In the genomic region with DNA sequence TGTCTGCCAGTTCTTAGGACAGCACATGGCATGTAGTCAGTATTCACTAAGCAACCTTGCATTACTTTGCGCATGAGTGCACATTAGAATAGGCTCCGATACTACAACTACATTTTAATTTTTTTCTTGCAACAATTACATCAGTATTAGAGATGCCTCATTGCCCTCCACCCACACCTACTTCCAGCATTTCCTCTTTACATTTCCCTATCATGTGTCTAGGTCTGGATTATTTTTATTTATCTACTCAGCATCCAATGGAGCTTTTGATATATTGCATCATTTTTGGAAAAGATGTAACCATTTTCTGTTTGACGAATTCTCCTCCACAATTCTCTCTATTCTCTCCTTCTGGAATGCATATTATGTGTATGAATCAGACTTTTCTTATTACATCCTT, we compare ENCODE assay signal across 19 cellular contexts.
DNase-seq lines count a peak whose midpoint lies in the region; TF ChIP-seq lines count a peak whose summit lies in the region.
"Had no signal": no experiment of that assay in that cellular context is flagged by ENCODE, and none has a peak within 500 bp of the region (broad histone marks: within the 10 kb centered on the region; RNA-seq: fewer than 3 reads in every experiment).

No MANE protein-coding gene starts in this region.

- peaks cover 7% of the 10 kb centered on the region for H3K9me3 Mint-ChIP-seq in osteocyte (ENCODE audit: unreplicated experiment)
- H3K9me3 Mint-ChIP-seq: activated T-helper 17 cell treated with anti-CD3 and anti-CD28 coated beads, Interleukin-2, amount 50 U/mL, for 72 hours had no signal

- H3K4me3 ChIP-seq in BLaER1 treated with 17β-estradiol and CSF1 and Interleukin-3, amounts not matched to agents 10 nM and 100 nM, result no peak overlapping the region
- H3K4me3 ChIP-seq in fibroblast of mammary gland (ENCODE audit: control insufficient read depth, low read depth, low read length), result no peak overlapping the region
- H3K4me3 ChIP-seq in esophagus squamous epithelium, result no peak overlapping the region
- H3K4me3 ChIP-seq: adrenal gland, left lung had no signal

- no peaks in the 10 kb centered on the region for H3K36me3 Mint-ChIP-seq in osteocyte (ENCODE audit: unreplicated experiment)
- H3K36me3 Mint-ChIP-seq: naive B cell had no signal

- H3K27ac Mint-ChIP-seq in osteocyte (ENCODE audit: unreplicated experiment), result peak overlapping the region; percentile 35
- H3K27ac Mint-ChIP-seq: activated T-helper 17 cell treated with anti-CD3 and anti-CD28 coated beads, Interleukin-2, amount 50 U/mL, for 72 hours; naive B cell; progenitor cell of endocrine pancreas had no signal

- peak overlapping the region; percentile 84 to 100 (median 94) for H3K4me2 ChIP-seq in BLaER1 treated with 17β-estradiol and CSF1 and Interleukin-3, amounts not matched to agents 10 nM and 100 nM

- 43 to 46% methylated on average over 3 of the region's 3 CpGs for WGBS in esophagus squamous epithelium, 2 donors

- intact Hi-C loops in esophagus squamous epithelium (cut with DNase I), result no loop called here

- H3K36me3 ChIP-seq in BLaER1 treated with 17β-estradiol and CSF1 and Interleukin-3, amounts not matched to agents 10 nM and 100 nM, result no peaks in the 10 kb centered on the region
- H3K36me3 ChIP-seq in esophagus squamous epithelium, result no peaks in the 10 kb centered on the region
- H3K36me3 ChIP-seq: adrenal gland, left lung had no signal

- H3K4me1 ChIP-seq in BLaER1 treated with 17β-estradiol and CSF1 and Interleukin-3, amounts not matched to agents 10 nM and 100 nM, result peaks cover 25 to 29% (median 27%) of the 10 kb centered on the region in 10 experiments
- peaks cover 3 to 30% (median 17%) of the 10 kb centered on the region in 3 donors for H3K4me1 ChIP-seq in esophagus squamous epithelium

- peaks cover 23% of the 10 kb centered on the region for H3K27me3 Mint-ChIP-seq in osteocyte (ENCODE audit: unreplicated experiment)

- H3K9ac ChIP-seq in BLaER1 treated with 17β-estradiol and CSF1 and Interleukin-3, amounts not matched to agents 10 nM and 100 nM, result no peak overlapping the region

- peaks cover 35% of the 10 kb centered on the region for H3K4me1 Mint-ChIP-seq in osteocyte (ENCODE audit: unreplicated experiment)

- no peak for TF ChIP-seq POLR2A in esophagus squamous epithelium (IDR thresholded peaks at IDR 0.05)

- no peaks in the 10 kb centered on the region for H3K9me3 ChIP-seq in BLaER1 treated with 17β-estradiol and CSF1 and Interleukin-3, amounts not matched to agents 10 nM and 100 nM (replicated peaks in 1 of 11)
- H3K9me3 ChIP-seq in esophagus squamous epithelium, result no peaks in the 10 kb centered on the region
- H3K9me3 ChIP-seq: adrenal gland, left lung had no signal

- TF ChIP-seq CTCF in fibroblast of mammary gland (conservative IDR thresholded peaks at IDR 0.05; ENCODE audit: control insufficient read depth, insufficient read depth, low read depth, low read length) (no peak), osteocyte (IDR thresholded peaks at IDR 0.05) (no peak), GM20000 (IDR thresholded peaks at IDR 0.05; ENCODE audit: extremely low read depth, missing control alignments) (no peak), esophagus squamous epithelium (IDR thresholded peaks at IDR 0.05) (no peak)

- peak overlapping the region in 2 of 11 experiments; percentile 5 to 41; a peak in 2 of 22 replicates for H3K27ac ChIP-seq in BLaER1 treated with 17β-estradiol and CSF1 and Interleukin-3, amounts not matched to agents 10 nM and 100 nM
- peak overlapping the region in 1 of 4 donors; percentile 17 for H3K27ac ChIP-seq in esophagus squamous epithelium
- H3K27ac ChIP-seq: adrenal gland, left lung had no signal

- H3K4me3 Mint-ChIP-seq in osteocyte (ENCODE audit: unreplicated experiment), result no peak overlapping the region
- H3K4me3 Mint-ChIP-seq: activated T-helper 17 cell treated with anti-CD3 and anti-CD28 coated beads, Interleukin-2, amount 50 U/mL, for 72 hours had no signal

- no peaks in the 10 kb centered on the region for H4K20me1 ChIP-seq in BLaER1 treated with 17β-estradiol and CSF1 and Interleukin-3, amounts not matched to agents 10 nM and 100 nM

- H3K27me3 ChIP-seq in BLaER1 treated with 17β-estradiol and CSF1 and Interleukin-3, amounts not matched to agents 10 nM and 100 nM, result peaks cover 0 to 31% (median 0%) of the 10 kb centered on the region in 11 experiments; a peak in 6 of 22 replicates
- no peaks in the 10 kb centered on the region for H3K27me3 ChIP-seq in esophagus squamous epithelium
- H3K27me3 ChIP-seq: adrenal gland had no signal

- DNase-seq in amniotic epithelial cell (ENCODE audit: low read depth) (peak; percentile 77), fibroblast of mammary gland (ENCODE audit: low read depth) (peak; percentile 69), osteocyte (ENCODE audit: extremely low spot score, unreplicated experiment) (no peak), GM20000 (ENCODE audit: low spot score) (no peak), esophagus squamous epithelium (lab: John Stamatoyannopoulos, UW) (no peak), KG1 (lab: John Stamatoyannopoulos, UW) (no peak), cerebellar cortex (ENCODE audit: low spot score) (no peak)
- DNase-seq: activated CD4-positive, CD25-positive, alpha-beta regulatory T cell; adrenal gland; COR-L47; cortex of kidney; erythroblast; H7; Karpas-422; left lung; naive B cell had no signal

Comparison
In these comparisons a context has a peak if more than half of its experiments do, and no peak if none do; other contexts are left out.
1. DNase-seq: peak in amniotic epithelial cell (single experiment) and fibroblast of mammary gland (single experiment); none in osteocyte (single experiment), GM20000 (single experiment), esophagus squamous epithelium (single experiment), KG1 (single experiment) and cerebellar cortex (single experiment).